Comparison of ENCODE assay signal across 25 cellular contexts in the genomic region with DNA sequence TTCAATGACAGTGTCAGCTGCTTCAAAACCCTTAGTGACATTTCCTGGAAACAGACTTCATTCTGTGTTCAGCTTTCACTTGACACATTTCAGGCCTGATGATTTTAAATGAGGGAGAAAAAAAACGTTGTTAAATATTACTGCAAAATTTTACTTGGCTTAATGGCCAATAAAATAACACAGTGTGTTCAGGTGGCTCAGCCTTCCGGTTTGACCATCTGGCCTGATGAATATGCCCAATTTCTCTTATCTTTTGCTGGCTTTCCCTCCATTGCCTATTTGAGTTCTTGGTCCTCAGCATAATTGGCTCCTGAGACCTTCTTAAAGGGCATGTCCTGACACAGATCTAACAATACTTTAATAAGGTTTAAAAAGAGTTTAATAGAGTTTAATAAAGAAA.
"Had no signal": no experiment of that assay in that cellular context is flagged by ENCODE, and none has a peak within 500 bp of the region (broad histone marks: within the 10 kb centered on the region; RNA-seq: fewer than 3 reads in every experiment).

No MANE protein-coding gene starts in this region.

- H3K9me3 ChIP-seq: SK-N-SH had no signal

- DNase-seq: IMR-90, Karpas-422, KG1, MM.1S, NCI-H1048, NCI-H1105, NCI-H1417, NCI-H1436 treated with DMSO at 0.1 percent for 48 hours, NCI-H1694, NCI-H187 treated with DMSO at 0.1 percent for 48 hours, NCI-H2029 treated with DMSO at 0.1 percent for 48 hours, NCI-H2171 treated with DMSO at 0.1 percent for 48 hours, NCI-H345, NCI-H446 treated with DMSO at 0.1 percent for 48 hours, NCI-H510A treated with DMSO at 0.1 percent for 48 hours, NCI-H526, NCI-H82, PC-3, SHP77, SK-N-SH, SW 1271, T-cell had no signal

- ATAC-seq: HepG2, Panc1, PC-3, T-cell had no signal

- H3K27ac ChIP-seq: RWPE1 had no signal

- FAIRE-seq: HepG2 had no signal
